In genomic region chr19:46821512-46822359, GRCh38 we compare ENCODE assay signal across 8 cellular contexts. TPM values are rescaled to one million over a fixed set of nuclear protein-coding genes. Genes with fewer than 3 reads are reported as not detected.
A peak's percentile ranks its signal among the peaks of the same experiment; 100 is the strongest.
DNase-seq lines count a peak whose midpoint lies in the region; ATAC-seq and TF ChIP-seq lines count a peak whose summit lies in the region.

No MANE protein-coding gene starts in this region.

- intact Hi-C loops in CD4-positive, alpha-beta T cell (cut with DNase I, micrococcal nuclease) = loop anchor here in 1 of 2 experiments (5.0 kb wide), 1 partner anchor 34 kb away; the partner anchor contains the start of gene SLC1A5
- intact Hi-C loops in vagina (cut with DNase I) (no loop called here), MCF 10A (cut with micrococcal nuclease) (no loop called here)

- H3K9me3 Mint-ChIP-seq in CD4-positive, alpha-beta T cell = no peaks in the 10 kb centered on the region
- peaks cover 0 to 5% (median 2%) of the 10 kb centered on the region in 7 donors for H3K9me3 Mint-ChIP-seq in naive B cell
- no peaks in the 10 kb centered on the region for H3K9me3 Mint-ChIP-seq in MCF 10A (ENCODE audit: unreplicated experiment)
- H3K9me3 Mint-ChIP-seq in chondrocyte (ENCODE audit: low read depth) = no peaks in the 10 kb centered on the region

- H3K4me1 ChIP-seq in vagina = peaks cover 30% of the 10 kb centered on the region

- H3K27ac ChIP-seq in CD4-positive, alpha-beta T cell (ENCODE audit: low read depth, low read length) = peak overlapping the region; percentile 51
- H3K27ac ChIP-seq in vagina = peak overlapping the region; percentile 44

- no peaks in the 10 kb centered on the region for H3K27me3 ChIP-seq in CD4-positive, alpha-beta T cell (ENCODE audit: control insufficient read depth, insufficient read depth, low read length)
- H3K27me3 ChIP-seq in vagina = no peaks in the 10 kb centered on the region

- no peaks in the 10 kb centered on the region for H3K9me3 ChIP-seq in CD4-positive, alpha-beta T cell (ENCODE audit: control insufficient read depth, low read length)
- no peaks in the 10 kb centered on the region for H3K9me3 ChIP-seq in vagina

- peak; percentile 91 for ATAC-seq in CD4-positive, alpha-beta T cell (ENCODE audit: poor library complexity)
- ATAC-seq in naive B cell (ENCODE audit: low read depth in 2 of 2) = peak; percentile 62 to 68

- no TSS peak for BruUV-seq in MCF 10A (replicated peaks; lab: Mats Ljungman, UMichigan)

- H3K27ac Mint-ChIP-seq in CD4-positive, alpha-beta T cell = peak overlapping the region; percentile 83
- peak overlapping the region; percentile 88 to 97 (median 96) for H3K27ac Mint-ChIP-seq in naive B cell
- no peak overlapping the region for H3K27ac Mint-ChIP-seq in MCF 10A (ENCODE audit: low read depth, unreplicated experiment)
- no peak overlapping the region for H3K27ac Mint-ChIP-seq in chondrocyte (ENCODE audit: unreplicated experiment)

- no peaks in the 10 kb centered on the region for H3K27me3 Mint-ChIP-seq in CD4-positive, alpha-beta T cell
- H3K27me3 Mint-ChIP-seq in naive B cell (no peaks in the 10 kb centered on the region), MCF 10A (ENCODE audit: insufficient read depth, unreplicated experiment) (no peaks in the 10 kb centered on the region), chondrocyte (ENCODE audit: low read depth) (no peaks in the 10 kb centered on the region)

- no peaks in the 10 kb centered on the region for H3K36me3 ChIP-seq in vagina

- H3K4me3 ChIP-seq in Jurkat, Clone E6-1 (ENCODE audit: low read length) = peak overlapping the region; percentile 27
- H3K4me3 ChIP-seq in vagina = no peak overlapping the region

- DNase-seq in CD4-positive, alpha-beta T cell = peak; percentile 33 to 62 (median 43)
- DNase-seq in Jurkat, Clone E6-1 (ENCODE audit: low read depth, low spot score) = peak; percentile 89
- DNase-seq in activated T-cell treated with anti-CD3 and anti-CD28 coated beads for 48 hours (ENCODE audit: low read depth) (peak; percentile 54), naive B cell (peak; percentile 67), vagina (ENCODE audit: extremely low spot score in 2 of 2) (no peak), cerebellar cortex (ENCODE audit: low spot score) (no peak), MCF 10A (ENCODE audit: unreplicated experiment) (no peak), chondrocyte (ENCODE audit: low spot score) (no peak)

- POLR2A ChIA-PET in CD4-positive, alpha-beta T cell (lab: Charles Lee) = interaction anchor here (0.9 to 2.3 kb wide), 8 partner anchors 9 to 209 kb away, joined by 3 to 9 read pairs (median 4); partner anchors contain the start of genes AP2S1 and SLC1A5
- POLR2A ChIA-PET in MCF 10A (lab: Yijun Ruan, JAX) = interaction anchor here (1.0 kb wide), 1 partner anchor 33 kb away, joined by 3 read pairs; the partner anchor contains the start of gene SLC1A5

- TF ChIP-seq POLR2A in vagina (IDR thresholded peaks at IDR 0.05) = no peak

- H3K4me3 Mint-ChIP-seq in CD4-positive, alpha-beta T cell = peak overlapping the region; percentile 30
- H3K4me3 Mint-ChIP-seq in naive B cell (peak overlapping the region; percentile 65 to 87 (median 72)), MCF 10A (ENCODE audit: unreplicated experiment) (no peak overlapping the region), chondrocyte (ENCODE audit: unreplicated experiment) (no peak overlapping the region)

- H3K36me3 Mint-ChIP-seq in CD4-positive, alpha-beta T cell (ENCODE audit: low read depth) = no peaks in the 10 kb centered on the region
- H3K36me3 Mint-ChIP-seq in naive B cell (no peaks in the 10 kb centered on the region), MCF 10A (ENCODE audit: insufficient read depth, unreplicated experiment) (no peaks in the 10 kb centered on the region), chondrocyte (ENCODE audit: low read depth) (no peaks in the 10 kb centered on the region)

- TF ChIP-seq CTCF in CD4-positive, alpha-beta T cell (IDR thresholded peaks at IDR 0.05) = no peak
- no peak for TF ChIP-seq CTCF in vagina (IDR thresholded peaks at IDR 0.05)
- no peak for TF ChIP-seq CTCF in MCF 10A (IDR thresholded peaks at IDR 0.05; ENCODE audit: unreplicated experiment)
- no peak for TF ChIP-seq CTCF in chondrocyte (IDR thresholded peaks at IDR 0.05)

- H3K4me1 Mint-ChIP-seq in CD4-positive, alpha-beta T cell (ENCODE audit: low read depth) = peaks cover 26% of the 10 kb centered on the region
- H3K4me1 Mint-ChIP-seq in naive B cell = peaks cover 42 to 56% (median 47%) of the 10 kb centered on the region in 3 donors
- no peaks in the 10 kb centered on the region for H3K4me1 Mint-ChIP-seq in MCF 10A (ENCODE audit: insufficient read depth, unreplicated experiment)
- H3K4me1 Mint-ChIP-seq in chondrocyte (ENCODE audit: low read depth) = peaks cover 7% of the 10 kb centered on the region

- CTCF ChIA-PET in CD4-positive, alpha-beta T cell (lab: Charles Lee) = interaction anchor here (4.0 kb wide), 1 partner anchor 19 kb away, joined by 12 read pairs; no protein-coding TSS in a partner anchor
- CTCF ChIA-PET in MCF 10A (lab: Yijun Ruan, JAX) = interaction anchor here (0.6 to 1.4 kb wide), 5 partner anchors 19 to 72 kb away, joined by 3 to 5 read pairs (median 3); no protein-coding TSS in a partner anchor

RNA-seq across cellular contexts. Expression of gene AP2S1, which starts 28.9 kb away (rescaled TPM):
- total RNA-seq in CD4-positive, alpha-beta T cell = 10 to 100 TPM; 24.5 to 26.9 TPM
- polyA plus RNA-seq in Jurkat, Clone E6-1 (2012; ENCODE audit: insufficient read depth, insufficient read length) = 201 TPM
- 10 to 100 TPM; 54.8 to 67.6 (median 56.7) TPM for polyA plus RNA-seq in naive B cell (ENCODE audit: low read depth in 6 of 6)
- total RNA-seq in vagina (75.9 TPM), MCF 10A (2022) (237 and 252 TPM in 2 replicates), chondrocyte (168 to 189 TPM (median 173 TPM) in 3 replicates)

RNA-seq across cellular contexts. Expression of gene SLC1A5, which starts 33.3 kb away (rescaled TPM):
- 1 to 10 TPM; 7.1 TPM for total RNA-seq in CD4-positive, alpha-beta T cell
- 89.8 TPM for polyA plus RNA-seq in Jurkat, Clone E6-1 (2012; ENCODE audit: insufficient read depth, insufficient read length)
- 10 to 100 TPM in 2 of 6 donors, 1 to 10 TPM in 4; 4.9 to 12.1 (median 7.9) TPM for polyA plus RNA-seq in naive B cell (ENCODE audit: low read depth in 6 of 6)
- total RNA-seq in vagina (147 TPM), MCF 10A (2022) (372 and 417 TPM in 2 replicates), chondrocyte (77.3 to 310 TPM (median 304 TPM) in 3 replicates)

RNA-seq across cellular contexts. Expression of gene ARHGAP35, which starts 39.1 kb away (rescaled TPM):
- total RNA-seq in CD4-positive, alpha-beta T cell = 10 to 100 TPM; 15.7 to 16.1 TPM
- 16.6 TPM for polyA plus RNA-seq in Jurkat, Clone E6-1 (2012; ENCODE audit: insufficient read depth, insufficient read length)
- 1 to 10 TPM in 5 of 6 donors, not detected in 1; 1.6 to 5.9 (median 2.0) TPM for polyA plus RNA-seq in naive B cell (ENCODE audit: low read depth in 6 of 6)
- total RNA-seq in vagina (42.5 TPM), MCF 10A (2022) (46.9 and 52.1 TPM in 2 replicates), chondrocyte (60.1 to 70.9 TPM (median 70.2 TPM) in 3 replicates)

Comparison
In these comparisons a context has a peak if more than half of its experiments do, and no peak if none do; other contexts are left out.
1. DNase-seq: peak in CD4-positive, alpha-beta T cell (10 of 10), Jurkat, Clone E6-1 (single experiment), activated T-cell treated with anti-CD3 and anti-CD28 coated beads for 48 hours (single experiment) and naive B cell (single experiment); none in vagina (0 of 2), cerebellar cortex (single experiment), MCF 10A (single experiment) and chondrocyte (single experiment).
2. H3K27ac Mint-ChIP-seq: peak in CD4-positive, alpha-beta T cell (single experiment) and naive B cell (6 of 6); none in MCF 10A (single experiment) and chondrocyte (single experiment).
3. H3K4me3 Mint-ChIP-seq: peak in CD4-positive, alpha-beta T cell (single experiment) and naive B cell (8 of 8); none in MCF 10A (single experiment) and chondrocyte (single experiment).